8 cellular contexts compared by ENCODE assay signal in genomic region chr1:95072117-95072516, GRCh38. TPM values are rescaled to one million over a fixed set of nuclear protein-coding genes. Genes with fewer than 3 reads are reported as not detected.
DNase-seq lines count a peak whose midpoint lies in the region; ATAC-seq and TF ChIP-seq lines count a peak whose summit lies in the region.

No MANE protein-coding gene starts in this region.

- no peaks in the 10 kb centered on the region for H3K27me3 ChIP-seq in PC-9 (ENCODE audit: insufficient read depth, low read depth)
- no peaks in the 10 kb centered on the region for H3K27me3 ChIP-seq in esophagus muscularis mucosa
- H3K27me3 ChIP-seq in psoas muscle (ENCODE audit: insufficient read depth in 3 of 3, low read length in 2 of 3): peaks cover 0 to 7% (median 4%) of the 10 kb centered on the region in 3 donors

- H3K4me1 ChIP-seq in PC-9 (replicated peaks; ENCODE audit: insufficient read depth) (peaks cover 9% of the 10 kb centered on the region), esophagus muscularis mucosa (peaks cover 3 to 22% (median 13%) of the 10 kb centered on the region in 4 donors), psoas muscle (peaks cover 12% of the 10 kb centered on the region)

- no peaks in the 10 kb centered on the region for H4K20me1 ChIP-seq in PC-9 (ENCODE audit: insufficient read depth)

- no peak for DNase-seq in GM12864 (ENCODE audit: low read depth)
- DNase-seq in PC-9: no peak
- no peak for DNase-seq in esophagus muscularis mucosa (ENCODE audit: extremely low spot score)
- DNase-seq in psoas muscle: no peak
- no peak for DNase-seq in dedifferentiated amniotic fluid mesenchymal stem cell (ENCODE audit: extremely low spot score)
- DNase-seq in NCI-H2029 treated with DMSO at 0.1 percent for 48 hours (lab: John Stamatoyannopoulos, UW): no peak

- no peaks in the 10 kb centered on the region for H3K9me2 ChIP-seq in PC-9 (ENCODE audit: insufficient read depth)

- H3F3A ChIP-seq in PC-9 (ENCODE audit: insufficient read depth, low read depth): no peaks in the 10 kb centered on the region

- H3K79me2 ChIP-seq in PC-9 (ENCODE audit: low read depth): peaks cover 10% of the 10 kb centered on the region

- peak overlapping the region; percentile 70 for H3K4me3 ChIP-seq in GM12864 (ENCODE audit: low read depth, low read length)
- H3K4me3 ChIP-seq in PC-9: peak overlapping the region; percentile 68
- peak overlapping the region; percentile 75 to 80 (median 76) for H3K4me3 ChIP-seq in esophagus muscularis mucosa
- H3K4me3 ChIP-seq in psoas muscle: peak overlapping the region; percentile 78

- no peaks in the 10 kb centered on the region; the same call in 1 of the 2 replicates for H3K36me3 ChIP-seq in PC-9 (ENCODE audit: low read depth)
- H3K36me3 ChIP-seq in esophagus muscularis mucosa: no peaks in the 10 kb centered on the region
- no peaks in the 10 kb centered on the region for H3K36me3 ChIP-seq in psoas muscle (ENCODE audit: insufficient read depth in 1 of 2, low read depth in 1 of 2)

- BruUV-seq in PC-9 (replicated peaks; lab: Mats Ljungman, UMichigan): TSS peak; percentile 65

- peak overlapping the region; percentile 81 for H3K4me2 ChIP-seq in PC-9

- TF ChIP-seq EP300 in esophagus muscularis mucosa (IDR thresholded peaks at IDR 0.05): no peak

- no peak for TF ChIP-seq POLR2A in esophagus muscularis mucosa (IDR thresholded peaks at IDR 0.05; ENCODE audit: low read depth)

- TF ChIP-seq CTCF in GM12864 (IDR thresholded peaks at IDR 0.05; ENCODE audit: low read depth, low read length, missing control alignments) (no peak), PC-9 (conservative IDR thresholded peaks at IDR 0.05) (no peak), esophagus muscularis mucosa (IDR thresholded peaks at IDR 0.05) (no peak), psoas muscle (IDR thresholded peaks at IDR 0.05) (no peak)

- H3K9me3 ChIP-seq in PC-9 (ENCODE audit: insufficient read depth, low read depth) (no peaks in the 10 kb centered on the region), esophagus muscularis mucosa (no peaks in the 10 kb centered on the region), psoas muscle (no peaks in the 10 kb centered on the region)

- H2AFZ ChIP-seq in PC-9: peak overlapping the region; percentile 90

- intact Hi-C loops in PC-9 (cut with micrococcal nuclease; ENCODE audit: unreplicated experiment) (loop anchor here (2.0 to 5.0 kb wide), 2 partner anchors 163 to 1110 kb away; partner anchors contain the start of gene RWDD3), esophagus muscularis mucosa (cut with DNase I) (loop anchor here (5.0 kb wide), 1 partner anchor 160 kb away; the partner anchor contains the start of gene RWDD3), psoas muscle (cut with DNase I) (loop anchor here in 1 of 2 donors (5.0 kb wide), 1 partner anchor 45 kb away; the partner anchor contains the start of gene TLCD4)

- CTCF ChIA-PET in PC-9 (lab: Charles Lee): no interaction called here

- POLR2A ChIA-PET in PC-9 (lab: Charles Lee; ENCODE audit: unreplicated experiment): no interaction called here

- 10% methylated on average over 7 of the region's 7 CpGs for WGBS in esophagus muscularis mucosa
- WGBS in psoas muscle, 3 donors: 5 to 10% (median 9%) methylated on average over 7 of the region's 7 CpGs

- ATAC-seq in psoas muscle (peak in 1 of 4 donors; percentile 36), GM19328 (IDR thresholded peaks at IDR 0.05; ENCODE audit: unreplicated experiment) (no peak), HG02981 (IDR thresholded peaks at IDR 0.05; ENCODE audit: unreplicated experiment) (no peak)

- H3K27ac ChIP-seq in PC-9 (peak overlapping the region; percentile 38), esophagus muscularis mucosa (replicated peaks in 1 of 4) (peak overlapping the region; percentile 89 to 92 (median 90)), psoas muscle (peak overlapping the region; percentile 96)

RNA-seq across cellular contexts. Expression of gene ALG14, which starts 0.6 kb away (rescaled TPM):
- 7.7 and 8.6 TPM in 2 replicates for total RNA-seq in PC-9 (2021)
- under 1 TPM; 0.52 to 0.83 (median 0.74) TPM for total RNA-seq in esophagus muscularis mucosa
- 1 to 10 TPM; 1.8 to 2.7 (median 2.4) TPM for total RNA-seq in psoas muscle
- polyA plus RNA-seq in psoas muscle: 1 to 10 TPM in 1 of 3 donors, under 1 TPM in 2; 0.48 to 2.1 (median 0.95) TPM

RNA-seq across cellular contexts. Expression of gene TLCD4, which starts 45.0 kb away (rescaled TPM):
- total RNA-seq in PC-9 (2021): 11.2 TPM in 2 replicates
- 10 to 100 TPM in 1 of 4 donors, 1 to 10 TPM in 3; 8.4 to 15.9 (median 9.3) TPM for total RNA-seq in esophagus muscularis mucosa
- total RNA-seq in psoas muscle: 10 to 100 TPM; 14.3 to 26.9 (median 20.0) TPM
- polyA plus RNA-seq in psoas muscle: 10 to 100 TPM in 1 of 3 donors, 1 to 10 TPM in 1, under 1 TPM in 1; 0.69 to 11.2 (median 4.3) TPM

Comparison
In these comparisons a context has a peak if more than half of its experiments do, and no peak if none do; other contexts are left out.
1. H3K27ac ChIP-seq: peak in every context shown above with its lines; median percentile 96 in psoas muscle; 90 in esophagus muscularis mucosa; 38 in PC-9.